ENCODE assay signal across 8 cellular contexts in genomic region chr12:93466625-93467350, GRCh38.
DNase-seq lines count a peak whose midpoint lies in the region; ATAC-seq and TF ChIP-seq lines count a peak whose summit lies in the region.

No MANE protein-coding gene starts in this region.

- no peaks in the 10 kb centered on the region for H3K27me3 ChIP-seq in neutrophil

- ATAC-seq in effector memory CD8-positive, alpha-beta T cell (replicated peaks), result no peak
- ATAC-seq in HG02973 (IDR thresholded peaks at IDR 0.05; ENCODE audit: unreplicated experiment), result no peak

- DNase-seq in LNCaP clone FGC (ENCODE audit: low read depth) (no peak), iPS-NIHi11 (ENCODE audit: low spot score) (no peak), glomerular visceral epithelial cell (ENCODE audit: extremely low spot score) (no peak), NCI-H524 treated with DMSO at 0.1 percent for 48 hours (lab: John Stamatoyannopoulos, UW) (no peak)
- DNase-seq in effector memory CD8-positive, alpha-beta T cell, result no peak

- TF ChIP-seq CTCF in GM12875 (IDR thresholded peaks at IDR 0.05; ENCODE audit: borderline replicate concordance, insufficient read depth, low read depth, low read length) (no peak), LNCaP clone FGC (IDR thresholded peaks at IDR 0.05; ENCODE audit: control insufficient read depth, extremely low read depth, insufficient read depth) (no peak), neutrophil (IDR thresholded peaks at IDR 0.05) (no peak)

- H3K4me3 ChIP-seq in GM12875 (ENCODE audit: low read depth, low read length) (peak overlapping the region; percentile 69), LNCaP clone FGC (ENCODE audit: low read depth, low read length) (peak overlapping the region; percentile 70), neutrophil (ENCODE audit: low read depth in 1 of 2, low read length in 1 of 2) (peak overlapping the region; percentile 71 to 78)

- no peaks in the 10 kb centered on the region for H3K9me3 ChIP-seq in neutrophil

- H3K36me3 Mint-ChIP-seq in effector memory CD8-positive, alpha-beta T cell (ENCODE audit: insufficient read depth), result peaks cover 16% of the 10 kb centered on the region

- H3K27ac ChIP-seq in neutrophil, result peak overlapping the region; percentile 83

- H3K4me1 Mint-ChIP-seq in effector memory CD8-positive, alpha-beta T cell (ENCODE audit: low read depth in 2 of 2), result peaks cover 16 to 20% of the 10 kb centered on the region in 2 donors

- H3K4me1 ChIP-seq in neutrophil (ENCODE audit: control insufficient read depth in 1 of 2, insufficient read depth in 1 of 2, low read depth in 1 of 2, low read length in 1 of 2), result peaks cover 8 to 13% of the 10 kb centered on the region in 2 experiments

- no peaks in the 10 kb centered on the region for H3K27me3 Mint-ChIP-seq in effector memory CD8-positive, alpha-beta T cell

- peak overlapping the region; percentile 93 to 96 for H3K27ac Mint-ChIP-seq in effector memory CD8-positive, alpha-beta T cell

- no peaks in the 10 kb centered on the region for H3K36me3 ChIP-seq in neutrophil

- H3K9me3 Mint-ChIP-seq in effector memory CD8-positive, alpha-beta T cell, result no peaks in the 10 kb centered on the region

- peak overlapping the region; percentile 88 to 89 for H3K4me3 Mint-ChIP-seq in effector memory CD8-positive, alpha-beta T cell
